ENCODE assay signal across 9 cellular contexts in genomic region chr15:40103864-40104271, GRCh38. TPM values are rescaled to one million over a fixed set of nuclear protein-coding genes. Genes with fewer than 3 reads are reported as not detected.
DNase-seq lines count a peak whose midpoint lies in the region; ATAC-seq, FAIRE-seq and TF ChIP-seq lines count a peak whose summit lies in the region.
"Had no signal": no experiment of that assay in that cellular context is flagged by ENCODE, and none has a peak within 500 bp of the region (broad histone marks: within the 10 kb centered on the region; RNA-seq: fewer than 3 reads in every experiment).

No MANE protein-coding gene starts in this region.

- CTCF ChIA-PET in WTC11 (lab: Charles Lee) = interaction anchor here (0.6 to 8.9 kb wide), 31 partner anchors 10 to 219 kb away, joined by 3 to 120 read pairs (median 8); partner anchors contain the start of genes BUB1B, INAFM2 and SRP14

- intact Hi-C loops in kidney (cut with DNase I) = no loop called here
- intact Hi-C loops in lower leg skin (cut with DNase I; ENCODE audit: low total_unique reads) = loop anchor here (10.0 kb wide), 1 partner anchor 59 kb away; no protein-coding TSS in a partner anchor

- peaks cover 56 to 71% of the 10 kb centered on the region in 2 donors for H3K4me1 ChIP-seq in kidney (ENCODE audit: control insufficient read depth in 1 of 2, insufficient read depth in 1 of 2, low read depth in 1 of 2, low read length in 2 of 2)
- peaks cover 56% of the 10 kb centered on the region for H3K4me1 ChIP-seq in thymus (ENCODE audit: control insufficient read depth, insufficient read depth, low read length)

- peak overlapping the region; percentile 59 to 74 for H3K27ac ChIP-seq in kidney (ENCODE audit: low read depth in 2 of 2, low read length in 2 of 2)
- no peak overlapping the region for H3K27ac ChIP-seq in thymus (ENCODE audit: low read depth)

- peak overlapping the region; percentile 52 for H3K4me3 Mint-ChIP-seq in WTC11

- ATAC-seq in WTC11 (peak; percentile 1), GM18909 (IDR thresholded peaks at IDR 0.05; ENCODE audit: poor library complexity, unreplicated experiment) (no peak)

- H3K9me3 ChIP-seq in kidney (ENCODE audit: control insufficient read depth in 1 of 2, low read length in 2 of 2) (no peaks in the 10 kb centered on the region), thymus (ENCODE audit: control insufficient read depth) (no peaks in the 10 kb centered on the region)

- FAIRE-seq in kidney (lab: Jason Lieb, UNC) (no peak), frontal cortex (lab: Jason Lieb, UNC) (no peak)
- FAIRE-seq: A204.1 had no signal

- no peak overlapping the region for H3K9ac ChIP-seq in kidney (ENCODE audit: low read length in 2 of 2)

- H3K27me3 ChIP-seq in thymus (ENCODE audit: control insufficient read depth, insufficient read depth) = no peaks in the 10 kb centered on the region

- H3K27ac Mint-ChIP-seq in WTC11 = peak overlapping the region; percentile 95

- H3K9me3 Mint-ChIP-seq in WTC11 = no peaks in the 10 kb centered on the region

- no peak for TF ChIP-seq CTCF in WTC11 (IDR thresholded peaks at IDR 0.05)
- TF ChIP-seq CTCF in kidney (IDR thresholded peaks at IDR 0.05; ENCODE audit: borderline replicate concordance, extremely low read depth, insufficient read depth) = no peak
- TF ChIP-seq CTCF in lower leg skin (IDR thresholded peaks at IDR 0.05) = no peak

- peak; percentile 30 for DNase-seq in NCI-H1694 (lab: John Stamatoyannopoulos, UW)
- DNase-seq in NCI-H1694 treated with DMSO at 0.1 percent for 48 hours (lab: John Stamatoyannopoulos, UW) = no peak
- no peak for DNase-seq in WTC11 (ENCODE audit: low spot score)
- DNase-seq in kidney = no peak
- DNase-seq in frontal cortex (ENCODE audit: low spot score in 2 of 2) = no peak
- DNase-seq in lower leg skin (ENCODE audit: low spot score in 2 of 2) = no peak

- POLR2A ChIA-PET in WTC11 (lab: Charles Lee) = interaction anchor here (0.6 to 2.1 kb wide), 6 partner anchors 11 to 58 kb away, joined by 3 to 7 read pairs (median 4); no protein-coding TSS in a partner anchor

- H3K4me3 ChIP-seq in kidney (ENCODE audit: low read length in 2 of 2) (no peak overlapping the region), thymus (ENCODE audit: low read length) (peak overlapping the region; percentile 97), lower leg skin (ENCODE audit: low read depth, poor library complexity, severe bottlenecking) (no peak overlapping the region)

- peaks cover 2% of the 10 kb centered on the region; the same call in 1 of the 2 replicates for H3K27me3 Mint-ChIP-seq in WTC11 (ENCODE audit: low read depth)

- WGBS in thymus = 92% methylated on average over 7 of the region's 7 CpGs
- 33 to 36% methylated on average over 7 of the region's 7 CpGs for WGBS in lower leg skin, 2 donors

- no peak for TF ChIP-seq POLR2A in lower leg skin (IDR thresholded peaks at IDR 0.05)

- peaks cover 9% of the 10 kb centered on the region for H3K36me3 Mint-ChIP-seq in WTC11

- H3K4me1 Mint-ChIP-seq in WTC11 = peaks cover 77% of the 10 kb centered on the region

- H3K36me3 ChIP-seq in kidney (ENCODE audit: control insufficient read depth in 1 of 2, insufficient read depth in 2 of 2, low read length in 2 of 2) = no peaks in the 10 kb centered on the region
- peaks cover 61% of the 10 kb centered on the region for H3K36me3 ChIP-seq in thymus (ENCODE audit: control insufficient read depth, insufficient read depth)

TF ChIP-seq in WTC11, 78 proteins besides CTCF, POLR2A, EP300 and RAD21:
- 0 out of 2 replicates have a peak, but pooled peaks have one; percentile 14 for TF ChIP-seq ZBTB43 (CRISPR knock-in tag; IDR thresholded peaks at IDR 0.05)
- no peak for TF ChIP-seq ZNF425 (CRISPR knock-in tag; conservative IDR thresholded peaks at IDR 0.05)
- 0 out of 2 replicates have a peak, but pooled peaks have one; percentile 4 for TF ChIP-seq TP53 (CRISPR knock-in tag; IDR thresholded peaks at IDR 0.05)
- TF ChIP-seq NR2C2 (CRISPR knock-in tag; IDR thresholded peaks at IDR 0.05) = no peak
- TF ChIP-seq, protein P1, sequence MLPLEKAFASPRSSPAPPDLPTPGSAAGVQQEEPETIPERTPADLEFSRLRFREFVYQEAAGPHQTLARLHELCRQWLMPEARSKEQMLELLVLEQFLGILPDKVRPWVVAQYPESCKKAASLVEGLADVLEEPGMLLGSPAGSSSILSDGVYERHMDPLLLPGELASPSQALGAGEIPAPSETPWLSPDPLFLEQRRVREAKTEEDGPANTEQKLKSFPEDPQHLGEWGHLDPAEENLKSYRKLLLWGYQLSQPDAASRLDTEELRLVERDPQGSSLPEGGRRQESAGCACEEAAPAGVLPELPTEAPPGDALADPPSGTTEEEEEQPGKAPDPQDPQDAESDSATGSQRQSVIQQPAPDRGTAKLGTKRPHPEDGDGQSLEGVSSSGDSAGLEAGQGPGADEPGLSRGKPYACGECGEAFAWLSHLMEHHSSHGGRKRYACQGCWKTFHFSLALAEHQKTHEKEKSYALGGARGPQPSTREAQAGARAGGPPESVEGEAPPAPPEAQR (CRISPR knock-in tag; IDR thresholded peaks at IDR 0.05) = no peak

RNA-seq across cellular contexts. Expression of gene BMF, which starts 4.8 kb away (rescaled TPM):
- total RNA-seq in WTC11 (2021) (32.9 to 36.9 TPM (median 36.6 TPM) in 3 replicates), kidney (19.7 TPM), frontal cortex (2.9 TPM), lower leg skin (10 to 100 TPM in 1 of 4 donors, 1 to 10 TPM in 3; 2.1 to 11.8 (median 8.4) TPM)
- polyA plus RNA-seq in kidney (ENCODE audit: insufficient read depth, low read depth, low replicate concordance) (3.6 TPM), thymus (70.4 TPM)

RNA-seq across cellular contexts. Expression of gene BUB1B, which starts 57.0 kb away (rescaled TPM):
- 148 to 192 TPM (median 156 TPM) in 3 replicates for total RNA-seq in WTC11 (2021)
- 0.94 TPM for total RNA-seq in kidney
- polyA plus RNA-seq in kidney (ENCODE audit: insufficient read depth, low read depth, low replicate concordance) = 0.69 TPM
- polyA plus RNA-seq in thymus = 7.3 TPM
- total RNA-seq in frontal cortex = 11.4 TPM
- 1 to 10 TPM; 1.3 to 4.5 (median 2.1) TPM for total RNA-seq in lower leg skin

Comparison
In these comparisons a context has a peak if more than half of its experiments do, and no peak if none do; other contexts are left out.
1. RNA of gene BUB1B, which starts 57.0 kb away (total RNA-seq): 148 to 192 TPM in WTC11; 11.4 TPM in frontal cortex (single experiment), 1.3 to 4.5 TPM in lower leg skin and 0.94 TPM in kidney (single experiment); every median in the first group is over 10 times any median in the second.